Comparison of ENCODE assay signal across 1 cellular context in genomic region chr17:699350-699749, GRCh38.
TF ChIP-seq lines count a peak whose summit lies in the region.

No MANE protein-coding gene starts in this region.

TF ChIP-seq in SK-N-SH, 30 proteins besides CTCF, POLR2A, EP300 and RAD21:
- no peak for TF ChIP-seq GATA2 (CRISPR knock-in tag; IDR thresholded peaks at IDR 0.05)
- TF ChIP-seq FOXJ3 (CRISPR knock-in tag; IDR thresholded peaks at IDR 0.05): no peak
- no peak for TF ChIP-seq SMC3 (IDR thresholded peaks at IDR 0.05; ENCODE audit: low read depth, low read length)
- no peak for TF ChIP-seq GABPA (IDR thresholded peaks at IDR 0.05; ENCODE audit: low read depth)
- no peak for TF ChIP-seq MAX (IDR thresholded peaks at IDR 0.05; ENCODE audit: low read depth)
- TF ChIP-seq CHD2 (IDR thresholded peaks at IDR 0.05; ENCODE audit: low read length, partially characterized antibody): no peak
- TF ChIP-seq EZH2phosphoT487 (IDR thresholded peaks at IDR 0.05; ENCODE audit: borderline replicate concordance, low read depth): no peak
- no peak for TF ChIP-seq TCF12 (IDR thresholded peaks at IDR 0.05)
- TF ChIP-seq MEF2A (IDR thresholded peaks at IDR 0.05; ENCODE audit: borderline replicate concordance, low read depth): no peak
- no peak for TF ChIP-seq NRF1 (IDR thresholded peaks at IDR 0.05; ENCODE audit: low read depth, low read length)
- TF ChIP-seq IRF3 (IDR thresholded peaks at IDR 0.05; ENCODE audit: low read depth, low read length): no peak
- no peak for TF ChIP-seq SIN3A (IDR thresholded peaks at IDR 0.05; ENCODE audit: borderline replicate concordance, low read depth, low read length)
- no peak for TF ChIP-seq USF1 (IDR thresholded peaks at IDR 0.05; ENCODE audit: borderline replicate concordance, low read depth)
- TF ChIP-seq POLR2AphosphoS5 (IDR thresholded peaks at IDR 0.05; ENCODE audit: low read depth, low read length): no peak
- TF ChIP-seq RCOR1 (IDR thresholded peaks at IDR 0.05; ENCODE audit: low read length): no peak
- no peak for TF ChIP-seq FOXM1 (IDR thresholded peaks at IDR 0.05; ENCODE audit: low read depth)
- TF ChIP-seq NFIC (IDR thresholded peaks at IDR 0.05; ENCODE audit: borderline replicate concordance): no peak
- no peak for TF ChIP-seq TEAD4 (IDR thresholded peaks at IDR 0.05; ENCODE audit: borderline replicate concordance, insufficient read depth)
- TF ChIP-seq YY1 (IDR thresholded peaks at IDR 0.05; ENCODE audit: low read depth): no peak
